In the genomic region with DNA sequence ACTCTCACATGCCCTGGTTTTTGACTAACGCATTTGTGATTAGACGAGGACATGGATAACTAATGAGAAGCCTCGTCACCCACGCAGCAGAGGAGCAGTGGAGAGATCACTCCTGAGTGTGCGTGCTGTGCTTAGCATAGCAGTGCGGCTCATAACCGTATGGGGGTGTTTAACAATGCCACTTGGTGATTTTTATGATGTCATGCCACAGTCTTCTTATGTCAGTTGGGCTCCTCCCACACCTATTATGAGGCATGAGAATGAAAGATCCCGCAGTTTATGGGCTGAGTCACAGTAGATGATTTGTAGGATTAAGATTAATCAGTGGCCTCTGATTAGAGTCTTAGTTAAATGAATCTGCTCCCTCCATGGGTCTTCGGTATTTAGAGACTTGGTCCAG, we compare ENCODE assay signal across 25 cellular contexts. TPM values are rescaled to one million over a fixed set of nuclear protein-coding genes. Genes with fewer than 3 reads are reported as not detected.
"Had no signal": no experiment of that assay in that cellular context is flagged by ENCODE, and none has a peak within 500 bp of the region (broad histone marks: within the 10 kb centered on the region; RNA-seq: fewer than 3 reads in every experiment).

No MANE protein-coding gene starts in this region.

- DNase-seq: activated CD4-positive, alpha-beta T cell treated with anti-CD3 and anti-CD28 coated beads for 48 hours; activated CD4-positive, CD25-positive, alpha-beta regulatory T cell; activated CD8-positive, alpha-beta T cell treated with anti-CD3 and anti-CD28 coated beads for 36 hours; activated naive CD4-positive, alpha-beta T cell treated with anti-CD3 and anti-CD28 coated beads, Interleukin-2, amount 10 ng/mL, durations not matched to agents 7 days and 5 days; activated naive CD8-positive, alpha-beta T cell treated with anti-CD3 and anti-CD28 coated beads, Interleukin-2, amount 50 U/mL, for 24 hours; activated T-cell treated with anti-CD3 and anti-CD28 coated beads, Interleukin-2, amount 50 U/mL, for 1 hour; effector CD4-positive, alpha-beta T cell; esophagus squamous epithelium; foreskin keratinocyte; mesenchymal stem cell; mucosa of descending colon; naive B cell; psoas muscle; right lobe of liver; small intestine; stimulated activated CD4-positive, alpha-beta T cell treated with anti-CD3 and anti-CD28 coated beads, Interleukin-4, amount 100 ng/mL, for 1 hour; stomach; trophoblast cell had no signal

- ATAC-seq: activated CD8-positive, alpha-beta T cell treated with anti-CD3 and anti-CD28 coated beads for 36 hours; activated naive CD8-positive, alpha-beta T cell treated with anti-CD3 and anti-CD28 coated beads, Interleukin-2, amount 50 U/mL, for 24 hours; foreskin keratinocyte; mucosa of descending colon; psoas muscle; right lobe of liver had no signal

- H3K36me3 ChIP-seq: esophagus squamous epithelium, neural progenitor cell, right lobe of liver, stomach had no signal

- H3K4me3 ChIP-seq: esophagus squamous epithelium, hepatocyte, mucosa of descending colon, neural progenitor cell, psoas muscle, right lobe of liver, stomach had no signal

- H3K27me3 ChIP-seq: neural progenitor cell, right lobe of liver had no signal

RNA-seq across cellular contexts. Expression of gene SMIM21, which starts 2.5 kb away (rescaled TPM):
- total RNA-seq: activated CD8-positive, alpha-beta T cell treated with anti-CD3 and anti-CD28 coated beads for 36 hours; cerebellum; endothelial cell of umbilical vein; esophagus squamous epithelium; foreskin keratinocyte; hepatocyte; lower leg skin; mucosa of descending colon; osteocyte; psoas muscle; right lobe of liver; stomach; temporal lobe had no signal
